ENCODE assay signal across 23 cellular contexts in genomic region chr1:90862782-90863181, GRCh38.
DNase-seq lines count a peak whose midpoint lies in the region; ATAC-seq lines count a peak whose summit lies in the region.
"Had no signal": no experiment of that assay in that cellular context is flagged by ENCODE, and none has a peak within 500 bp of the region (broad histone marks: within the 10 kb centered on the region; RNA-seq: fewer than 3 reads in every experiment).

No MANE protein-coding gene starts in this region.

- no peak overlapping the region for H3K27ac ChIP-seq in BLaER1

- H3K9ac ChIP-seq in BLaER1 = no peak overlapping the region
- H3K9ac ChIP-seq: SK-N-SH had no signal

- H3K27me3 ChIP-seq in BLaER1 = no peaks in the 10 kb centered on the region

- in situ Hi-C loops in SK-MEL-5 (cut with HindIII; ENCODE audit: low pct_unique_long_range_greater_than_20kb, low sequenced_read_pairs) = no loop called here

- no peaks in the 10 kb centered on the region for H3K36me3 ChIP-seq in BLaER1

- no peaks in the 10 kb centered on the region for H3K4me1 ChIP-seq in BLaER1

- no peaks in the 10 kb centered on the region for H4K20me1 ChIP-seq in BLaER1

- peak; percentile 52 for DNase-seq in HT1080 (ENCODE audit: low read depth)
- DNase-seq in NAMALWA (ENCODE audit: low spot score) = peak; percentile 19
- peak; percentile 28 for DNase-seq in SK-MEL-5 (ENCODE audit: low read depth, low spot score)
- DNase-seq in DMS 273 treated with DMSO at 0.1 percent for 48 hours (lab: John Stamatoyannopoulos, UW) = no peak
- no peak for DNase-seq in NCI-H187 treated with DMSO at 0.1 percent for 48 hours (lab: John Stamatoyannopoulos, UW)
- DNase-seq: CD4-positive, CD25-positive, alpha-beta regulatory T cell; DMS79; GF-D8; KG1; NCI-H1048; NCI-H1417; NCI-H1694; NCI-H2081; NCI-H2227 treated with DMSO at 0.1 percent for 48 hours; NCI-H510A treated with DMSO at 0.1 percent for 48 hours; NCI-H748 treated with DMSO at 0.1 percent for 48 hours; SIG-M5; SK-N-SH; SW 1271; T-helper 9 cell had no signal

- no peak overlapping the region for H3K4me2 ChIP-seq in BLaER1
- H3K4me2 ChIP-seq: SK-N-SH had no signal

- H3K4me3 ChIP-seq in BLaER1 = 0 out of 2 replicates have a peak overlapping the region, but pooled peaks have one; percentile 18

- no peak for ATAC-seq in activated CD4-positive, CD25-positive, alpha-beta regulatory T cell treated with anti-CD3 and anti-CD28 coated beads, Interleukin-2, amount 50 U/mL, for 24 hours
- ATAC-seq: Panc1 had no signal

- H3K9me3 ChIP-seq in BLaER1 = peaks cover 12% of the 10 kb centered on the region
- H3K9me3 ChIP-seq: SK-N-SH had no signal

Comparison
In these comparisons a context has a peak if more than half of its experiments do, and no peak if none do; other contexts are left out.
1. DNase-seq: peak in HT1080 (single experiment), NAMALWA (single experiment) and SK-MEL-5 (single experiment); none in DMS 273 treated with DMSO at 0.1 percent for 48 hours (single experiment) and NCI-H187 treated with DMSO at 0.1 percent for 48 hours (single experiment).